33 cellular contexts compared by ENCODE assay signal in genomic region chr6:107310362-107310761, GRCh38.
"Had no signal": no experiment of that assay in that cellular context is flagged by ENCODE, and none has a peak within 500 bp of the region (broad histone marks: within the 10 kb centered on the region; RNA-seq: fewer than 3 reads in every experiment).

No MANE protein-coding gene starts in this region.

- H3K4me3 Mint-ChIP-seq: activated B cell treated with CpG ODN at 0.5 μM for 24 hours; activated CD4-positive, alpha-beta memory T cell treated with anti-CD3 and anti-CD28 coated beads for 36 hours; activated CD4-positive, alpha-beta T cell treated with anti-CD3 and anti-CD28 coated beads, Interleukin-2, amount 10 ng/mL, durations not matched to agents 24 days and 14 days; activated CD8-positive, alpha-beta T cell treated with anti-CD3 and anti-CD28 coated beads for 36 hours; activated naive CD4-positive, alpha-beta T cell treated with anti-CD3 and anti-CD28 coated beads for 36 hours; activated naive CD8-positive, alpha-beta T cell treated with anti-CD3 and anti-CD28 coated beads for 36 hours; activated T-cell treated with anti-CD3 and anti-CD28 coated beads, Interleukin-2, amount 50 U/mL, for 4 hours; activated T-cell treated with anti-CD3 and anti-CD28 coated beads, Interleukin-2, amount 50 U/mL, for 72 hours; activated T-helper 1 cell treated with anti-CD3 and anti-CD28 coated beads, Interleukin-12 subunit alpha, Interleukin-12 subunit beta, Interleukin-2, Interleukin-4 antibody, amounts not matched to agents 30 ng/mL and 10 ng/mL and 1 ng/mL, durations not matched to agents 14 hours and 24 hours and 36 hours; activated T-helper 17 cell treated with anti-CD3 and anti-CD28 coated beads, Interleukin-2, amount 50 U/mL, for 72 hours; T-helper 17 cell; T-helper 2 cell treated with Interferon-gamma antibody and Interleukin-4, amounts not matched to agents 5 μg/mL and 100 μg/mL, for 36 hours had no signal

- H3K36me3 ChIP-seq: adrenal gland, brain microvascular endothelial cell, breast epithelium had no signal

- H3K4me3 ChIP-seq: adrenal gland, body of pancreas, breast epithelium had no signal

- H3K27me3 ChIP-seq: adrenal gland, body of pancreas, brain microvascular endothelial cell, breast epithelium had no signal

- H3K9me3 Mint-ChIP-seq: activated B cell treated with CpG ODN at 0.5 μM for 24 hours; activated CD4-positive, alpha-beta memory T cell treated with anti-CD3 and anti-CD28 coated beads for 36 hours; activated CD4-positive, alpha-beta T cell treated with anti-CD3 and anti-CD28 coated beads, Interleukin-2, amount 10 ng/mL, durations not matched to agents 24 days and 14 days; activated CD8-positive, alpha-beta T cell treated with anti-CD3 and anti-CD28 coated beads for 36 hours; activated naive CD4-positive, alpha-beta T cell treated with anti-CD3 and anti-CD28 coated beads for 36 hours; activated naive CD4-positive, alpha-beta T cell treated with anti-CD3 and anti-CD28 coated beads, Interleukin-2, amount 50 U/mL, for 72 hours; activated naive CD8-positive, alpha-beta T cell treated with anti-CD3 and anti-CD28 coated beads for 36 hours; activated T-cell treated with anti-CD3 and anti-CD28 coated beads, Interleukin-2, amount 50 U/mL, for 4 hours; activated T-cell treated with anti-CD3 and anti-CD28 coated beads, Interleukin-2, amount 50 U/mL, for 72 hours; activated T-helper 1 cell treated with anti-CD3 and anti-CD28 coated beads, Interleukin-12 subunit alpha, Interleukin-12 subunit beta, Interleukin-2, Interleukin-4 antibody, amounts not matched to agents 30 ng/mL and 10 ng/mL and 1 ng/mL, durations not matched to agents 14 hours and 24 hours and 36 hours; activated T-helper 17 cell treated with anti-CD3 and anti-CD28 coated beads, Interleukin-2, amount 50 U/mL, for 72 hours; T-helper 2 cell treated with Interferon-gamma antibody and Interleukin-4, amounts not matched to agents 5 μg/mL and 100 μg/mL, for 36 hours had no signal

- H3K27me3 Mint-ChIP-seq: activated B cell treated with CpG ODN at 0.5 μM for 24 hours; activated CD4-positive, alpha-beta memory T cell treated with anti-CD3 and anti-CD28 coated beads for 36 hours; activated CD4-positive, alpha-beta T cell treated with anti-CD3 and anti-CD28 coated beads, Interleukin-2, amount 10 ng/mL, durations not matched to agents 24 days and 14 days; activated CD8-positive, alpha-beta T cell treated with anti-CD3 and anti-CD28 coated beads for 36 hours; activated naive CD8-positive, alpha-beta T cell treated with anti-CD3 and anti-CD28 coated beads for 36 hours; activated T-helper 17 cell treated with anti-CD3 and anti-CD28 coated beads, Interleukin-2, amount 50 U/mL, for 72 hours; T-helper 17 cell had no signal

- H3K27ac ChIP-seq: adrenal gland, body of pancreas, brain microvascular endothelial cell, breast epithelium, VCaP had no signal

- H3K9me3 ChIP-seq: adrenal gland, body of pancreas, breast epithelium had no signal

- H3K27ac Mint-ChIP-seq: activated B cell treated with CpG ODN at 0.5 μM for 24 hours; activated CD4-positive, alpha-beta memory T cell treated with anti-CD3 and anti-CD28 coated beads for 36 hours; activated CD4-positive, alpha-beta T cell treated with anti-CD3 and anti-CD28 coated beads, Interleukin-2, amount 10 ng/mL, durations not matched to agents 24 days and 14 days; activated CD8-positive, alpha-beta T cell treated with anti-CD3 and anti-CD28 coated beads for 36 hours; activated naive CD4-positive, alpha-beta T cell treated with anti-CD3 and anti-CD28 coated beads for 36 hours; activated naive CD4-positive, alpha-beta T cell treated with anti-CD3 and anti-CD28 coated beads, Interleukin-2, amount 50 U/mL, for 72 hours; activated naive CD8-positive, alpha-beta T cell treated with anti-CD3 and anti-CD28 coated beads for 36 hours; activated T-cell treated with anti-CD3 and anti-CD28 coated beads, Interleukin-2, amount 50 U/mL, for 72 hours; activated T-helper 1 cell treated with anti-CD3 and anti-CD28 coated beads, Interleukin-12 subunit alpha, Interleukin-12 subunit beta, Interleukin-2, Interleukin-4 antibody, amounts not matched to agents 30 ng/mL and 10 ng/mL and 1 ng/mL, durations not matched to agents 14 hours and 24 hours and 36 hours; activated T-helper 17 cell treated with anti-CD3 and anti-CD28 coated beads, Interleukin-2, amount 50 U/mL, for 72 hours; T-helper 17 cell; T-helper 2 cell treated with Interferon-gamma antibody and Interleukin-4, amounts not matched to agents 5 μg/mL and 100 μg/mL, for 36 hours had no signal

- H3K4me1 ChIP-seq: breast epithelium had no signal

- H3K36me3 Mint-ChIP-seq: activated naive CD4-positive, alpha-beta T cell treated with anti-CD3 and anti-CD28 coated beads, Interleukin-2, amount 50 U/mL, for 72 hours; activated naive CD8-positive, alpha-beta T cell treated with anti-CD3 and anti-CD28 coated beads for 36 hours had no signal

- DNase-seq: activated B cell treated with CpG ODN at 0.5 μM for 24 hours; activated CD4-positive, alpha-beta memory T cell treated with anti-CD3 and anti-CD28 coated beads for 36 hours; activated CD4-positive, alpha-beta T cell treated with anti-CD3 and anti-CD28 coated beads for 4 hours; activated CD4-positive, alpha-beta T cell treated with anti-CD3 and anti-CD28 coated beads, Interleukin-2, amount 10 ng/mL, durations not matched to agents 24 days and 14 days; activated CD4-positive, alpha-beta T cell treated with anti-CD3 and anti-CD28 coated beads, Interleukin-2, amount 50 U/mL, for 1 hour; activated CD4-positive, alpha-beta T cell treated with anti-CD3 and anti-CD28 coated beads, Interleukin-2, amount 50 U/mL, for 4 hours; activated CD4-positive, CD25-positive, alpha-beta regulatory T cell treated with anti-CD3 and anti-CD28 coated beads, Interleukin-2, amount 50 U/mL, for 72 hours; activated CD8-positive, alpha-beta memory T cell treated with anti-CD3 and anti-CD28 coated beads, Interleukin-2, amount 50 U/mL, for 4 hours; activated CD8-positive, alpha-beta T cell treated with anti-CD3 and anti-CD28 coated beads for 36 hours; activated effector memory CD4-positive, alpha-beta T cell treated with anti-CD3 and anti-CD28 coated beads, Interleukin-2, amount 50 U/mL, for 16 hours; activated gamma-delta T cell treated with Interleukin-2 at 50 U/mL for 16 hours; activated naive CD4-positive, alpha-beta T cell; activated naive CD4-positive, alpha-beta T cell treated with anti-CD3 and anti-CD28 coated beads for 36 hours; activated naive CD4-positive, alpha-beta T cell treated with anti-CD3 and anti-CD28 coated beads, Interleukin-2, amount 50 U/mL, for 16 hours; activated naive CD8-positive, alpha-beta T cell treated with anti-CD3 and anti-CD28 coated beads for 36 hours; activated T-cell treated with anti-CD3 and anti-CD28 coated beads for 4 hours; activated T-cell treated with anti-CD3 and anti-CD28 coated beads, Interleukin-2, amount 50 U/mL, for 1 hour; activated T-cell treated with anti-CD3 and anti-CD28 coated beads, Interleukin-2, amount 50 U/mL, for 4 hours; activated T-cell treated with anti-CD3 and anti-CD28 coated beads, Interleukin-2, amount 50 U/mL, for 72 hours; adrenal gland; amniotic stem cell; aorta; body of pancreas; brain microvascular endothelial cell; central memory CD4-positive, alpha-beta T cell; T-helper 17 cell; T-helper 9 cell had no signal

- H3K4me1 Mint-ChIP-seq: activated naive CD8-positive, alpha-beta T cell treated with anti-CD3 and anti-CD28 coated beads for 36 hours; activated T-helper 17 cell treated with anti-CD3 and anti-CD28 coated beads, Interleukin-2, amount 50 U/mL, for 72 hours had no signal

- ATAC-seq: activated CD8-positive, alpha-beta T cell treated with anti-CD3 and anti-CD28 coated beads for 36 hours; activated naive CD4-positive, alpha-beta T cell treated with anti-CD3 and anti-CD28 coated beads, Interleukin-2, amount 50 U/mL, for 72 hours; activated T-cell treated with anti-CD3 and anti-CD28 coated beads, Interleukin-2, amount 50 U/mL, for 4 hours; activated T-cell treated with anti-CD3 and anti-CD28 coated beads, Interleukin-2, amount 50 U/mL, for 72 hours; activated T-helper 17 cell treated with anti-CD3 and anti-CD28 coated beads, Interleukin-2, amount 50 U/mL, for 72 hours; body of pancreas; T-helper 17 cell had no signal
